ENCODE assay signal across 24 cellular contexts in the genomic region with DNA sequence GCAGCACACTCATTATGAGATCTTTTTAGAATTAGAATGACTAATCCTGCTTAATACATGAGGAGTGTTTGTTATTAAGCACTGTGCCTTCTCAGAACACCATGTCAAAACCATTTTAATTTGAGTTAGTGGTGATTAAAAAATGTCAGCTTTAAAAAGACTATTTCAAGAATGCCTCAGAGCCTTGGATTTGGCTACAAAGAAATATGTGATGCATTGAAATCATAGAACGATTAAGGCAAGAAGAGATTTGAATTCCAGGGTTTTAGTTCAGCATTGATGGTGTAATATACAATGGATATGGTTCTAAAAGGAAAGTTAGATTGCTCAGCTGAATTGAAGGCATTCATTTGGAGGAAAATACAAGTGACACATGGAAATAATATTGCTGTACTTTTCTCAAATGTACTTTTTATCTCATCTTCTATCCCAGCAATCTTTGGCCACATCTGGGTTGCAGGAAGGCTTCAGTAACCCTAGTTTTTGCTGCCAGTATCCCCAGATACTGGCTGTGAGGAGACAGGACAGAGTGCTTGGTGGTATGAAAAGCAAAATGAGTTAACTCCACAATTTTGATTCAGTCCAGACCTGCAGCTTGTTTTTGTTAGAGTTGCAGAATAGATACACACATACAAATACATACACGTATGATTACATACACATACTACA.
"Had no signal": no experiment of that assay in that cellular context is flagged by ENCODE, and none has a peak within 500 bp of the region (broad histone marks: within the 10 kb centered on the region; RNA-seq: fewer than 3 reads in every experiment).

No MANE protein-coding gene starts in this region.

- DNase-seq: activated B cell treated with CpG ODN at 0.5 μM for 24 hours; activated CD4-positive, alpha-beta T cell treated with anti-CD3 and anti-CD28 coated beads, Interleukin-2, amount 50 U/mL, for 1 hour; activated CD8-positive, alpha-beta memory T cell treated with anti-CD3 and anti-CD28 coated beads, Interleukin-2, amount 10 ng/mL, durations not matched to agents 7 days and 5 days; activated CD8-positive, alpha-beta T cell treated with anti-CD3 and anti-CD28 coated beads for 36 hours; activated naive CD4-positive, alpha-beta T cell; activated T-cell treated with anti-CD3 and anti-CD28 coated beads, Interleukin-2, amount 50 U/mL, for 48 hours; adrenal gland; effector CD8-positive, alpha-beta T cell; esophagus squamous epithelium; foreskin fibroblast; heart left ventricle; immature natural killer cell; kidney; posterior cingulate gyrus; small intestine; stimulated activated CD4-positive, alpha-beta T cell treated with anti-CD3 and anti-CD28 coated beads, Interleukin-4, amount 100 ng/mL, for 24 hours; stimulated activated naive CD8-positive, alpha-beta T cell treated with anti-CD3 and anti-CD28 coated beads, Interleukin-15, amount 100 ng/mL, for 72 hours; substantia nigra; T-helper 1 cell; tibial artery; upper lobe of right lung had no signal

- H3K4me3 ChIP-seq: adrenal gland, esophagus squamous epithelium, heart left ventricle, tibial artery, upper lobe of right lung had no signal

- ATAC-seq: activated CD8-positive, alpha-beta memory T cell treated with anti-CD3 and anti-CD28 coated beads, Interleukin-2, amount 10 ng/mL, durations not matched to agents 7 days and 5 days; activated CD8-positive, alpha-beta T cell treated with anti-CD3 and anti-CD28 coated beads for 36 hours; sciatic nerve; stimulated activated effector memory CD8-positive, alpha-beta T cell treated with anti-CD3 and anti-CD28 coated beads, Interleukin-12 subunit alpha, Interleukin-12 subunit beta, amount 100 ng/mL, for 72 hours; stimulated activated naive CD8-positive, alpha-beta T cell treated with anti-CD3 and anti-CD28 coated beads, Interleukin-15, amount 100 ng/mL, for 72 hours; upper lobe of right lung had no signal

- H3K27ac ChIP-seq: adrenal gland, epithelial cell of prostate, esophagus squamous epithelium, heart left ventricle, tibial artery, upper lobe of right lung had no signal

- H3K36me3 ChIP-seq: adrenal gland, esophagus squamous epithelium, heart left ventricle, tibial artery, upper lobe of right lung had no signal

- H3K9me3 ChIP-seq: adrenal gland, esophagus squamous epithelium, upper lobe of right lung had no signal

- H3K27me3 ChIP-seq: adrenal gland, esophagus squamous epithelium, heart left ventricle, tibial artery, upper lobe of right lung had no signal

- H3K4me1 ChIP-seq: adrenal gland, upper lobe of right lung had no signal
